ENCODE assay signal across 16 cellular contexts in the genomic region with DNA sequence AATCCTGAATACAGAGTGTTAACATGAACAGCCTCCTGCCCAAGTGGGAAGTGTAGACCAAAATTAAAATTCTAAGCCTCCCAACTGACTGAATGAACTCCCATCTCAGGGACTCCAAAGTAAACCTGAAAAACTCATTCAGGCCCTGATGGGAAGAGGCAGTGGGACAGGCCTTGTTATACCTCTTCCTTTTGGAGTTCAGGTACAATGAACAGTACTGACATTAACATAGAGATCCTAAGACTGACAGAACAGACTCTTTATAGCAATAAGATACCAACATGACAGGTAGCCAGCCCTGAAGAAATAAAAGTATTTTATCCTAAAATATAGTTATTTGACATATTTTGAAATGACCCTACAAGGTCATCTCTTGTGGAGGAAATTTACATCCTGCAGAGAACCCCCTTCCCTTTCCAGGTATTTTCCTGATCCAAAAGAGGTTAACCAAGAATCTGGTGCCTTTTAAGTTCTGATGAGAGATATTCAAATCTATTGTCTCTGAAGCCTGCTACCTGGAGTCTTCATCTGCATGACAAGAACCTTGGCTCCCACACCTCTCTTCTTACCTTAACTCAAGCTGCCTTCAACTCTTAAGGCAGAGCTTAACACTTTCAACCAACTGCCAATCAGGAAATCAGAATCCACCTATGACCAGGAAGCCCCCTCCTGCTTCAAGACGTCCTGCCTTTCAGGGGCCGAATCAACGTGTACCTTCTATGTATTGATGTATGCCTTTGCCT.
A peak's percentile ranks its signal among the peaks of the same experiment; 100 is the strongest.
DNase-seq lines count a peak whose midpoint lies in the region; ATAC-seq and TF ChIP-seq lines count a peak whose summit lies in the region.
"Had no signal": no experiment of that assay in that cellular context is flagged by ENCODE, and none has a peak within 500 bp of the region (broad histone marks: within the 10 kb centered on the region; RNA-seq: fewer than 3 reads in every experiment).

No MANE protein-coding gene starts in this region.

- H3K4me3 ChIP-seq in mesendoderm (ENCODE audit: low read length): no peak overlapping the region
- no peak overlapping the region for H3K4me3 ChIP-seq in vagina

- H2AFZ ChIP-seq in H9 (ENCODE audit: low read length): no peak overlapping the region

- H3K36me3 ChIP-seq in mesendoderm (ENCODE audit: control insufficient read depth, insufficient read depth, low read length) (no peaks in the 10 kb centered on the region), vagina (no peaks in the 10 kb centered on the region)

- H2BK15ac ChIP-seq in H9 (ENCODE audit: low read depth, low read length): no peak overlapping the region
- H2BK15ac ChIP-seq in mesendoderm (replicated peaks; ENCODE audit: low read depth): no peak overlapping the region

- H3K23me2 ChIP-seq in H9 (ENCODE audit: insufficient read length, low read depth, low read length, poor library complexity, severe bottlenecking): no peaks in the 10 kb centered on the region

- no peak overlapping the region; a peak in 1 of 5 replicates for H3K4me3 Mint-ChIP-seq in H9
- peak overlapping the region; percentile 6; the same call in 1 of the 2 replicates for H3K4me3 Mint-ChIP-seq in WTC11
- H3K4me3 Mint-ChIP-seq: B cell; CD4-positive, alpha-beta T cell had no signal

- H3K4me2 ChIP-seq in H9 (ENCODE audit: insufficient read depth, insufficient read length, low read length) (peak overlapping the region; percentile 22), mesendoderm (ENCODE audit: low read length) (no peak overlapping the region)

- H3K4me1 ChIP-seq in H9 (ENCODE audit: insufficient read depth, low read length): peaks cover 3% of the 10 kb centered on the region; the same call in 1 of the 2 replicates
- no peaks in the 10 kb centered on the region for H3K4me1 ChIP-seq in mesendoderm (ENCODE audit: control insufficient read depth, low read depth, low read length)
- no peaks in the 10 kb centered on the region for H3K4me1 ChIP-seq in vagina

- peak overlapping the region; percentile 72 to 85 (median 79) for H3K27ac Mint-ChIP-seq in H9
- peak overlapping the region; percentile 89 for H3K27ac Mint-ChIP-seq in WTC11
- H3K27ac Mint-ChIP-seq: B cell; CD4-positive, alpha-beta T cell had no signal

- H4K5ac ChIP-seq in H9 (ENCODE audit: insufficient read length, low read depth, low read length): no peak overlapping the region
- no peak overlapping the region for H4K5ac ChIP-seq in mesendoderm (ENCODE audit: low read length)

- H4K8ac ChIP-seq in H9 (replicated peaks; ENCODE audit: insufficient read length, low read depth, low read length) (no peak overlapping the region), mesendoderm (ENCODE audit: low read depth, low read length) (no peak overlapping the region)

- H3K9me3 Mint-ChIP-seq in H9: peaks cover 33 to 39% of the 10 kb centered on the region in 2 experiments
- H3K9me3 Mint-ChIP-seq in WTC11: peaks cover 51% of the 10 kb centered on the region
- H3K9me3 Mint-ChIP-seq: CD4-positive, alpha-beta T cell had no signal

- H3K14ac ChIP-seq in H9 (ENCODE audit: insufficient read depth, low read length): no peak overlapping the region

- H3K18ac ChIP-seq in H9 (ENCODE audit: insufficient read length, low read depth, low read length) (peak overlapping the region; percentile 83), mesendoderm (ENCODE audit: low read length) (no peak overlapping the region)

- DNase-seq in H9: peak; percentile 78
- DNase-seq in WTC11 (ENCODE audit: low spot score): no peak
- peak; percentile 87 for DNase-seq in iPS DF 4.7 (ENCODE audit: extremely low read depth, low spot score)
- peak; percentile 37 for DNase-seq in mesendoderm
- no peak for DNase-seq in vagina (ENCODE audit: extremely low spot score in 2 of 2)
- DNase-seq in NCI-H345 treated with DMSO at 0.1 percent for 48 hours (lab: John Stamatoyannopoulos, UW; ENCODE audit: unreplicated experiment): no peak
- DNase-seq in GM03348 (ENCODE audit: low spot score): no peak
- DNase-seq in LoVo (ENCODE audit: low spot score): no peak
- DNase-seq: C1 segment of cervical spinal cord; Calu3; CD4-positive, alpha-beta T cell; DMS79; GOT3 had no signal

- H3T11ph ChIP-seq in H9 (ENCODE audit: low read length): no peak overlapping the region

- CTCF ChIA-PET in WTC11 (lab: Charles Lee): interaction anchor here (1.0 to 1.4 kb wide), 3 partner anchors 9 to 125 kb away, joined by 3 to 4 read pairs (median 4); no protein-coding TSS in a partner anchor

- H2BK20ac ChIP-seq in H9 (ENCODE audit: low read depth, low read length, poor library complexity, severe bottlenecking): peak overlapping the region; percentile 12

- H3K9me3 ChIP-seq in H9 (ENCODE audit: control insufficient read depth, low read depth, low read length) (no peaks in the 10 kb centered on the region), vagina (no peaks in the 10 kb centered on the region)

- H3K9ac ChIP-seq in H9 (ENCODE audit: extremely low read depth, insufficient read length, low read length) (no peak overlapping the region), mesendoderm (ENCODE audit: low read length) (no peak overlapping the region)

- no peak overlapping the region for H3K4ac ChIP-seq in H9 (ENCODE audit: low read depth, low read length)
- no peak overlapping the region for H3K4ac ChIP-seq in mesendoderm (ENCODE audit: low read depth, low read length)

- TF ChIP-seq POLR2A in vagina (IDR thresholded peaks at IDR 0.05): no peak

- no peak overlapping the region for H3K56ac ChIP-seq in H9 (ENCODE audit: insufficient read length, low read depth, low read length)
- no peak overlapping the region for H3K56ac ChIP-seq in mesendoderm (ENCODE audit: low read length)

- peaks cover 6% of the 10 kb centered on the region; the same call in 1 of the 2 replicates for H3K27me3 Mint-ChIP-seq in H9 (ENCODE audit: low read depth)
- peaks cover 15% of the 10 kb centered on the region for H3K27me3 Mint-ChIP-seq in WTC11 (ENCODE audit: low read depth)

- H3K27ac ChIP-seq in H9 (ENCODE audit: insufficient read length, low read depth, low read length) (peak overlapping the region; percentile 35), mesendoderm (ENCODE audit: low read depth, low read length) (no peak overlapping the region), vagina (no peak overlapping the region)

- TF ChIP-seq CTCF in H9 (conservative IDR thresholded peaks at IDR 0.05) (no peak), WTC11 (IDR thresholded peaks at IDR 0.05) (no peak), vagina (IDR thresholded peaks at IDR 0.05) (no peak)

- no peak overlapping the region for H2BK12ac ChIP-seq in H9 (ENCODE audit: insufficient read length, low read depth, low read length)

- H2BK5ac ChIP-seq in H9 (ENCODE audit: insufficient read length, low read length) (no peak overlapping the region), mesendoderm (ENCODE audit: low read length) (no peak overlapping the region)

- WGBS in H9 (ENCODE audit: extremely low coverage, insufficient read length, low lambda C conversion rate): no CpG with 5 or more reads among the region's 3 CpGs
- WGBS in mesendoderm (ENCODE audit: extremely low coverage, insufficient coverage, low lambda C conversion rate): no CpG with 5 or more reads among the region's 3 CpGs

- no peak overlapping the region for H4K91ac ChIP-seq in H9 (ENCODE audit: insufficient read length, low read depth, low read length)

- POLR2A ChIA-PET in WTC11 (lab: Charles Lee): no interaction called here

- ATAC-seq in WTC11: peak; percentile 96
- ATAC-seq: HCT116, HepG2 had no signal

- H3K36me3 Mint-ChIP-seq in H9 (ENCODE audit: insufficient read depth in 1 of 3, low read depth in 3 of 3) (peaks cover 15 to 44% (median 28%) of the 10 kb centered on the region in 3 experiments), WTC11 (peaks cover 50% of the 10 kb centered on the region)

- no peaks in the 10 kb centered on the region for H3K27me3 ChIP-seq in H9 (ENCODE audit: insufficient read depth, low read length)
- no peaks in the 10 kb centered on the region for H3K27me3 ChIP-seq in mesendoderm (ENCODE audit: insufficient read depth, low read length, poor library complexity)
- H3K27me3 ChIP-seq in vagina: no peaks in the 10 kb centered on the region

- H4K20me1 ChIP-seq in H9 (ENCODE audit: control insufficient read depth, insufficient read depth, insufficient read length): no peaks in the 10 kb centered on the region

- H3K23ac ChIP-seq in H9 (ENCODE audit: insufficient read length, low read depth, low read length): no peak overlapping the region
- H3K23ac ChIP-seq in mesendoderm (ENCODE audit: low read length): no peak overlapping the region

- H2BK120ac ChIP-seq in H9 (ENCODE audit: low read depth, low read length, poor library complexity, severe bottlenecking): no peak overlapping the region
- H2BK120ac ChIP-seq in mesendoderm (ENCODE audit: low read depth, low read length): no peak overlapping the region

- no peaks in the 10 kb centered on the region for H3K79me1 ChIP-seq in H9 (ENCODE audit: insufficient read depth, low read depth, low read length, poor library complexity, severe bottlenecking)
- H3K79me1 ChIP-seq in mesendoderm (ENCODE audit: low read length): no peaks in the 10 kb centered on the region

- 0 out of 2 replicates have a peak, but pooled peaks cover 1% of the 10 kb centered on the region for H3K79me2 ChIP-seq in H9 (ENCODE audit: insufficient read depth, low read length)
- H3K79me2 ChIP-seq in mesendoderm (ENCODE audit: control insufficient read depth, insufficient read depth, low read length): no peaks in the 10 kb centered on the region

- H3K4me1 Mint-ChIP-seq in H9 (peaks cover 25 to 34% of the 10 kb centered on the region in 2 experiments), WTC11 (peaks cover 30% of the 10 kb centered on the region)
- H3K4me1 Mint-ChIP-seq: B cell had no signal

- no peak overlapping the region for H2AK5ac ChIP-seq in H9 (ENCODE audit: insufficient read length, low read length)
- H2AK5ac ChIP-seq in mesendoderm (ENCODE audit: low read length): no peak overlapping the region

- intact Hi-C loops in vagina (cut with DNase I): no loop called here

Comparison
In these comparisons a context has a peak if more than half of its experiments do, and no peak if none do; other contexts are left out.
1. DNase-seq: peak in H9 (single experiment), iPS DF 4.7 (single experiment) and mesendoderm (single experiment); none in WTC11 (single experiment), vagina (0 of 2), NCI-H345 treated with DMSO at 0.1 percent for 48 hours (single experiment), GM03348 (single experiment) and LoVo (single experiment).